1 cellular context compared by ENCODE assay signal in the genomic region with DNA sequence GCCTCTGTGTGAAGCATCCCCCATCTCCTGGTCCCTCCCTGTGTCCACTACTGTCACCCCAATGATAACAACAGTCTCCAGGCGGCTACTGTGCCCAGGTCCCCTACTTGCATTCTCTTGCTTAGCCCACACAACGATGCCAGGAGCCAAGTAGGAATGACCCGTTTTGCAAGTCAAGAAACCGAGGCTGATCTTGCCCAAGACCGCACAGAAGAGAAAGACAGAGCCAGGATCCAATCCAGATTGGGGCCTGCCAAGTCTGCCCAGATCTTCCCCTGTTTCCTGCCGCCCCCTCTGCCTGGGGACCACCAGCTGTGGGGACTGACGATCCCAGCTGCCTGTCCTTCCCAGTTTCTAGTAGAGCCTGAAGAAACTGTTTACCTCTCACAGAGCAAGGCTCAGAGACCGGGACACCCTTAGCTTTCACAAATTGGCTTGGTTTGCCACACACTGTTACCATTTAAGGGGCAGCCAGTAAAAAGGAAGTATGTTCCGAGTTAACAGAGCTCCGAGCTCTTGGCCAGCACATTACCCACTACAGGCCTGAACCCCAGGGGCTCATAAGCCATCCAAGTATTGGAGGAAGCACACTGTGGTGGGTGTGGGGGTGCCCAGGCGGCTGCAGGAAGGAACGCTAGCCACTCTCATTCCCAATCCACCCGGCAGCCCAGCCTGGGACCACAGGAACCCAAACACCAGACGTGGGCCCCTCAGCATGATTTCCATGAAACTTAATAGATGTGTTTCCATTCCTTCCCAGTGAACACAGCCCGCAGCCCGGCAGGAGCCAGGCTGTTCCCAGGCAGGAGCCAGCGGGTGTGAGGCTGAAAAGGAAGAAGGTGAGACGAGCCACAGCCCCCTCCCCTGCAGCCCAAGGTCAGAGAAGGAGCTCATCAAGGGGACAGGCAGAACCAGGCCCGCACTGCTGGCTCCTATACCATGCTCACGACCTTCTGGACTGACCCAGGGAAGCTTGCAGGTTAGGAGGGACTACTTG.
TF ChIP-seq lines count a peak whose summit lies in the region.

No MANE protein-coding gene starts in this region.

TF ChIP-seq in H1, 55 proteins besides CTCF, POLR2A, EP300 and RAD21:
- TF ChIP-seq SP4 (IDR thresholded peaks at IDR 0.05; ENCODE audit: low read length), result no peak
- TF ChIP-seq EZH2 (IDR thresholded peaks at IDR 0.05; ENCODE audit: low read depth, low read length, severe bottlenecking), result no peak
- no peak for TF ChIP-seq SIRT6 (IDR thresholded peaks at IDR 0.05; ENCODE audit: low read length)
- TF ChIP-seq POLR2AphosphoS5 (IDR thresholded peaks at IDR 0.05; ENCODE audit: low read depth, low read length), result no peak
- no peak for TF ChIP-seq ASH2L (IDR thresholded peaks at IDR 0.05; ENCODE audit: low read length)
- TF ChIP-seq HDAC2 (IDR thresholded peaks at IDR 0.05; ENCODE audit: borderline replicate concordance in 1 of 2, low read depth in 2 of 2, low read length in 2 of 2), result no peak
- TF ChIP-seq, protein P1, sequence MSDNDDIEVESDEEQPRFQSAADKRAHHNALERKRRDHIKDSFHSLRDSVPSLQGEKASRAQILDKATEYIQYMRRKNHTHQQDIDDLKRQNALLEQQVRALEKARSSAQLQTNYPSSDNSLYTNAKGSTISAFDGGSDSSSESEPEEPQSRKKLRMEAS (IDR thresholded peaks at IDR 0.05), result no peak
- TF ChIP-seq KDM1A (IDR thresholded peaks at IDR 0.05; ENCODE audit: borderline replicate concordance, low read length), result no peak
- no peak for TF ChIP-seq SP2 (IDR thresholded peaks at IDR 0.05; ENCODE audit: low read length)
- no peak for TF ChIP-seq TCF12 (IDR thresholded peaks at IDR 0.05; ENCODE audit: low read depth, low read length)
- TF ChIP-seq TEAD4 (IDR thresholded peaks at IDR 0.05; ENCODE audit: low read depth, low read length), result no peak
- TF ChIP-seq NRF1 (IDR thresholded peaks at IDR 0.05; ENCODE audit: low read depth, low read length), result no peak
- no peak for TF ChIP-seq CBX5 (IDR thresholded peaks at IDR 0.05; ENCODE audit: low read depth, low read length)
